8 cellular contexts compared by ENCODE assay signal in genomic region chr20:38434770-38435554, GRCh38. TPM values are rescaled to one million over a fixed set of nuclear protein-coding genes. Genes with fewer than 3 reads are reported as not detected.
DNase-seq lines count a peak whose midpoint lies in the region; ATAC-seq, FAIRE-seq and TF ChIP-seq lines count a peak whose summit lies in the region.

Gene SNHG17, minus strand, starts transcription at chr20:38435328.

- BruUV-seq in endothelial cell of umbilical vein (replicated peaks; lab: Mats Ljungman, UMichigan), result TSS peak; percentile 68

- H4K20me1 ChIP-seq in OCI-LY1 (ENCODE audit: insufficient read depth, low read length) (peaks cover 4% of the 10 kb centered on the region; the same call in 1 of the 2 replicates), endothelial cell of umbilical vein (replicated peaks; ENCODE audit: control insufficient read depth, extremely low read depth, insufficient read depth, low read length) (no peaks in the 10 kb centered on the region)

- H3K79me2 ChIP-seq in OCI-LY1 (ENCODE audit: insufficient read depth, low read length) (peaks cover 44% of the 10 kb centered on the region), endothelial cell of umbilical vein (ENCODE audit: control insufficient read depth, insufficient read depth, low read length) (peaks cover 47% of the 10 kb centered on the region)

- H3K4me3 ChIP-seq in HUES64 (ENCODE audit: low read length) (peak within 1 kb of the TSS; percentile 99), OCI-LY1 (ENCODE audit: low read depth, low read length, poor library complexity, severe bottlenecking) (peak within 1 kb of the TSS; percentile 96), endothelial cell of umbilical vein (replicated peaks in 1 of 3; ENCODE audit: insufficient read depth in 1 of 3, low read depth in 1 of 3, low read length in 3 of 3) (peak within 1 kb of the TSS; percentile 70 to 84 (median 77))

- H3K4me1 ChIP-seq in HUES64 (ENCODE audit: insufficient read depth, low read length) (no peaks in the 10 kb centered on the region), OCI-LY1 (ENCODE audit: insufficient read depth, low read length, severe bottlenecking) (peaks cover 31% of the 10 kb centered on the region), endothelial cell of umbilical vein (ENCODE audit: control insufficient read depth, extremely low read depth, insufficient read depth, low read length) (peaks cover 18% of the 10 kb centered on the region)

- POLR2A ChIA-PET in endothelial cell of umbilical vein (lab: Charles Lee), result interaction anchor here (1.0 to 2.1 kb wide), 5 partner anchors 9 to 50 kb away, joined by 3 to 40 read pairs (median 6); partner anchors contain the start of gene RALGAPB

- peak; percentile 99 for TF ChIP-seq CTCF in OCI-LY1 (IDR thresholded peaks at IDR 0.05; ENCODE audit: low read length)
- TF ChIP-seq CTCF in endothelial cell of umbilical vein (IDR thresholded peaks at IDR 0.05; ENCODE audit: extremely low read depth in 1 of 2, insufficient read depth in 1 of 2, low read depth in 1 of 2, low read length in 2 of 2), result peak; percentile 100

- intact Hi-C loops in endothelial cell of umbilical vein (cut with micrococcal nuclease), result loop anchor here (1.0 kb wide), 2 partner anchors 11 to 37 kb away; partner anchors contain the start of gene RALGAPB

- H3K36me3 ChIP-seq in HUES64 (ENCODE audit: insufficient read depth, low read length), result peaks cover 45% of the 10 kb centered on the region
- H3K36me3 ChIP-seq in OCI-LY1 (ENCODE audit: insufficient read depth, low read length), result peaks cover 48% of the 10 kb centered on the region
- peaks cover 10 to 23% of the 10 kb centered on the region in 2 experiments for H3K36me3 ChIP-seq in endothelial cell of umbilical vein (ENCODE audit: control insufficient read depth in 2 of 2, extremely low read depth in 1 of 2, insufficient read depth in 2 of 2, low read length in 2 of 2)

- DNase-seq in CD1c-positive myeloid dendritic cell (ENCODE audit: extremely low spot score) (peak; percentile 98), endothelial cell of umbilical vein (ENCODE audit: low read depth, low spot score) (peak; percentile 89), middle frontal gyrus (ENCODE audit: extremely low spot score, low spot score) (peak; percentile 80)
- DNase-seq in activated CD8-positive, alpha-beta memory T cell treated with anti-CD3 and anti-CD28 coated beads, Interleukin-2, amount 50 U/mL, for 48 hours, result peak; percentile 98
- peak; percentile 78 to 80 for DNase-seq in stimulated activated CD8-positive, alpha-beta memory T cell treated with anti-CD3 and anti-CD28 coated beads, Interleukin-2, amount 100 ng/mL, for 1 hour (ENCODE audit: low read depth in 2 of 2)

- peak; percentile 96 for TF ChIP-seq POLR2A in endothelial cell of umbilical vein (IDR thresholded peaks at IDR 0.05; ENCODE audit: low read depth, low read length)

- peak; percentile 55 for ATAC-seq in GM19452 (IDR thresholded peaks at IDR 0.05; ENCODE audit: unreplicated experiment)

- H2AFZ ChIP-seq in OCI-LY1 (ENCODE audit: low read length), result peak within 1 kb of the TSS; percentile 13; the same call in 1 of the 2 replicates
- H2AFZ ChIP-seq in endothelial cell of umbilical vein (ENCODE audit: low read depth, low read length), result peak within 1 kb of the TSS; percentile 2

- H3K9me2 ChIP-seq in OCI-LY1 (ENCODE audit: low read depth, low read length), result no peaks in the 10 kb centered on the region

- H3K9me3 ChIP-seq in HUES64 (ENCODE audit: insufficient read depth, low read depth, low read length), result no peaks in the 10 kb centered on the region
- H3K9me3 ChIP-seq in OCI-LY1 (ENCODE audit: low read length), result no peaks in the 10 kb centered on the region
- no peaks in the 10 kb centered on the region for H3K9me3 ChIP-seq in endothelial cell of umbilical vein (replicated peaks; ENCODE audit: control insufficient read depth, insufficient read depth, low read length)

- H3K27ac ChIP-seq in HUES64 (ENCODE audit: low read depth, low read length), result peak within 1 kb of the TSS; percentile 89
- H3K27ac ChIP-seq in OCI-LY1 (ENCODE audit: low read depth, low read length, poor library complexity, severe bottlenecking), result peak within 1 kb of the TSS; percentile 54
- peak within 1 kb of the TSS; percentile 14 for H3K27ac ChIP-seq in endothelial cell of umbilical vein (ENCODE audit: insufficient read depth, low read depth, low read length)

- CTCF ChIA-PET in endothelial cell of umbilical vein (lab: Charles Lee), result interaction anchor here (0.7 to 5.8 kb wide), 16 partner anchors 8 to 62 kb away, joined by 3 to 106 read pairs (median 4); partner anchors contain the start of gene RALGAPB

- 2% methylated on average over 65 of the region's 65 CpGs for WGBS in HUES64

- dilution Hi-C loops in endothelial cell of umbilical vein (cut with MboI; ENCODE audit: extremely low pct_ligation_motif_present, low sequenced_read_pairs), result no loop called here

- peak within 1 kb of the TSS; percentile 70 for H3K4me2 ChIP-seq in OCI-LY1 (ENCODE audit: low read length)
- H3K4me2 ChIP-seq in endothelial cell of umbilical vein (ENCODE audit: insufficient read depth, low read length), result peak within 1 kb of the TSS; percentile 94

- peak; percentile 94 for FAIRE-seq in endothelial cell of umbilical vein (lab: Jason Lieb, UNC)

- H3K27me3 ChIP-seq in HUES64 (ENCODE audit: insufficient read depth, low read length), result no peaks in the 10 kb centered on the region
- no peaks in the 10 kb centered on the region; the same call in 1 of the 2 replicates for H3K27me3 ChIP-seq in OCI-LY1 (ENCODE audit: insufficient read depth, low read length)
- peaks cover 0 to 2% of the 10 kb centered on the region in 2 experiments for H3K27me3 ChIP-seq in endothelial cell of umbilical vein (ENCODE audit: control insufficient read depth in 2 of 2, insufficient read depth in 2 of 2, low read length in 2 of 2)

- no peaks in the 10 kb centered on the region for H3K9me1 ChIP-seq in endothelial cell of umbilical vein (replicated peaks; ENCODE audit: control insufficient read depth, extremely low read depth, insufficient read depth, low read length)

- no peaks in the 10 kb centered on the region for H3F3A ChIP-seq in OCI-LY1 (ENCODE audit: insufficient read depth, low read length)

- H3K9ac ChIP-seq in HUES64 (ENCODE audit: low read depth, low read length), result peak within 1 kb of the TSS; percentile 99
- peak within 1 kb of the TSS; percentile 99 for H3K9ac ChIP-seq in OCI-LY1 (ENCODE audit: low read length)
- H3K9ac ChIP-seq in endothelial cell of umbilical vein (replicated peaks; ENCODE audit: extremely low read depth, insufficient read depth, low read length), result peak within 1 kb of the TSS; percentile 81

TF ChIP-seq in endothelial cell of umbilical vein, 7 proteins besides CTCF, POLR2A, EP300 and RAD21:
- no peak for TF ChIP-seq JUN (IDR thresholded peaks at IDR 0.05; ENCODE audit: borderline replicate concordance, insufficient read depth, insufficient read length, low read depth)
- TF ChIP-seq POLR2AphosphoS5 (IDR thresholded peaks at IDR 0.05; ENCODE audit: insufficient read depth, low read depth, low read length), result peak; percentile 98
- TF ChIP-seq MYC (IDR thresholded peaks at IDR 0.05; ENCODE audit: low read depth, low read length), result peak; percentile 96
- no peak for TF ChIP-seq EZH2 (IDR thresholded peaks at IDR 0.05; ENCODE audit: borderline replicate concordance, low read depth, low read length, severe bottlenecking)
- TF ChIP-seq MAX (IDR thresholded peaks at IDR 0.05; ENCODE audit: insufficient read depth, insufficient read length), result peak; percentile 81
- no peak for TF ChIP-seq GATA2 (IDR thresholded peaks at IDR 0.05; ENCODE audit: insufficient read depth, insufficient read length, low read depth, low read length)
- TF ChIP-seq FOS (IDR thresholded peaks at IDR 0.05; ENCODE audit: borderline replicate concordance, insufficient read depth, low read length), result no peak

RNA-seq across cellular contexts. Expression of gene SNHG17, which starts in this region (rescaled TPM):
- 107 TPM for polyA plus RNA-seq in HUES64 (2013, experiment 1 of 2)
- polyA plus RNA-seq in HUES64 (2013, experiment 2 of 2), result 105 TPM
- total RNA-seq in endothelial cell of umbilical vein, result 39.6 and 94.0 TPM in 2 replicates
- polyA plus RNA-seq in endothelial cell of umbilical vein, result 33.2 and 39.4 TPM in 2 replicates
- polyA plus RNA-seq in endothelial cell of umbilical vein (2011; cell fraction: cytosol; rRNA removed), result 36.8 and 39.9 TPM in 2 replicates
- polyA plus RNA-seq in endothelial cell of umbilical vein (2011; cell fraction: nucleus; rRNA removed), result 94.5 and 98.9 TPM in 2 replicates
- 32.0 and 34.1 TPM in 2 replicates for polyA plus RNA-seq in endothelial cell of umbilical vein (2012)
- 18.6 and 19.1 TPM in 2 replicates for polyA minus RNA-seq in endothelial cell of umbilical vein
- polyA minus RNA-seq in endothelial cell of umbilical vein (2011; cell fraction: cytosol; rRNA and poly(A)+ RNA removed), result 46.9 TPM
- polyA minus RNA-seq in endothelial cell of umbilical vein (2011; cell fraction: nucleus; rRNA and poly(A)+ RNA removed), result 23.9 and 29.1 TPM in 2 replicates

Comparison
In these comparisons a context has a peak if more than half of its experiments do, and no peak if none do; other contexts are left out.
1. Peak in every context shown above with its lines: DNase-seq, ATAC-seq, H3K4me3 ChIP-seq and H3K27ac ChIP-seq.
2. H3K27ac ChIP-seq: peak in every context shown above with its lines; median percentile 89 in HUES64; 54 in OCI-LY1; 14 in endothelial cell of umbilical vein.